13 cellular contexts compared by ENCODE assay signal in genomic region chr2:161355985-161356384, GRCh38. TPM values are rescaled to one million over a fixed set of nuclear protein-coding genes. Genes with fewer than 3 reads are reported as not detected.
A peak's percentile ranks its signal among the peaks of the same experiment; 100 is the strongest.
DNase-seq lines count a peak whose midpoint lies in the region; ATAC-seq and TF ChIP-seq lines count a peak whose summit lies in the region.
"Had no signal": no experiment of that assay in that cellular context is flagged by ENCODE, and none has a peak within 500 bp of the region (broad histone marks: within the 10 kb centered on the region; RNA-seq: fewer than 3 reads in every experiment).

No MANE protein-coding gene starts in this region.

- H3K36me3 ChIP-seq in GM23338 (ENCODE audit: insufficient read depth) = no peaks in the 10 kb centered on the region

- no peaks in the 10 kb centered on the region for H3F3A ChIP-seq in GM23338 (replicated peaks; ENCODE audit: low read depth)

- no peak overlapping the region for H3K27ac Mint-ChIP-seq in GM23338
- H3K27ac Mint-ChIP-seq: B cell; CD4-positive, alpha-beta T cell; H9 had no signal

- no peaks in the 10 kb centered on the region for H3K27me3 ChIP-seq in GM23338 (ENCODE audit: insufficient read depth)

- H3K79me2 ChIP-seq in GM23338 (replicated peaks; ENCODE audit: insufficient read depth) = peaks cover 95% of the 10 kb centered on the region

- no peaks in the 10 kb centered on the region for H3K9me2 ChIP-seq in GM23338 (ENCODE audit: insufficient read depth)

- no peak overlapping the region for H3K27ac ChIP-seq in GM23338 (ENCODE audit: low read depth)
- no peak overlapping the region for H3K27ac ChIP-seq in substantia nigra (ENCODE audit: low read depth, low read length, poor library complexity, severe bottlenecking)

- H4K20me1 ChIP-seq in GM23338 (replicated peaks; ENCODE audit: insufficient read depth) = 0 out of 2 replicates have a peak, but pooled peaks cover 8% of the 10 kb centered on the region

- peaks cover 42% of the 10 kb centered on the region for H3K4me1 Mint-ChIP-seq in GM23338

- ATAC-seq in GM23338 = peak; percentile 40; the same call in 1 of the 3 replicates

- no peak overlapping the region for H3K4me3 Mint-ChIP-seq in GM23338
- H3K4me3 Mint-ChIP-seq: B cell; CD4-positive, alpha-beta T cell; H9 had no signal

- H3K4me2 ChIP-seq in GM23338 = 0 out of 2 replicates have a peak overlapping the region, but pooled peaks have one; percentile 2

- DNase-seq in NCI-H2171 treated with DMSO at 0.1 percent for 48 hours (lab: John Stamatoyannopoulos, UW) (peak; percentile 54), NCI-H2171 (lab: John Stamatoyannopoulos, UW) (no peak), GM23338 (ENCODE audit: low spot score) (no peak), OCI-M1 (lab: John Stamatoyannopoulos, UW) (peak; percentile 15), left kidney (ENCODE audit: low read depth, low spot score) (peak; percentile 20), HT-29 (ENCODE audit: low spot score) (no peak), substantia nigra (lab: John Stamatoyannopoulos, UW) (no peak)
- DNase-seq: C1 segment of cervical spinal cord; CD4-positive, alpha-beta T cell; DMS53; GF-D8; H9 had no signal

- no peak overlapping the region for H2AFZ ChIP-seq in GM23338

- H3K4me3 ChIP-seq in GM23338 = no peak overlapping the region

- H3K36me3 Mint-ChIP-seq in GM23338 (ENCODE audit: low read depth) = peaks cover 22% of the 10 kb centered on the region

- peaks cover 7% of the 10 kb centered on the region for H3K9me3 Mint-ChIP-seq in GM23338
- H3K9me3 Mint-ChIP-seq: CD4-positive, alpha-beta T cell had no signal

- H3K4me1 ChIP-seq in GM23338 (ENCODE audit: insufficient read depth) = peaks cover 21% of the 10 kb centered on the region

- TF ChIP-seq CTCF in GM23338 (conservative IDR thresholded peaks at IDR 0.05; ENCODE audit: low read depth in 2 of 2) = no peak

- no peaks in the 10 kb centered on the region for H3K27me3 Mint-ChIP-seq in GM23338 (ENCODE audit: insufficient read depth, low read depth, poor library complexity)
- H3K27me3 Mint-ChIP-seq: B cell; CD4-positive, alpha-beta T cell had no signal

TF ChIP-seq in GM23338, 12 proteins besides CTCF, POLR2A, EP300 and RAD21:
- TF ChIP-seq NANOG (IDR thresholded peaks at IDR 0.05; ENCODE audit: borderline replicate concordance) (no peak), STAT1 (IDR thresholded peaks at IDR 0.05; ENCODE audit: unreplicated experiment) (no peak), ZNF114 (CRISPR knock-in tag; IDR thresholded peaks at IDR 0.05) (no peak), POLR2AphosphoS5 (IDR thresholded peaks at IDR 0.05; ENCODE audit: low read depth) (no peak), ZNF462 (CRISPR knock-in tag; IDR thresholded peaks at IDR 0.05) (no peak), REST (IDR thresholded peaks at IDR 0.05; ENCODE audit: unreplicated experiment) (no peak), EZH2phosphoT487 (IDR thresholded peaks at IDR 0.05; ENCODE audit: unreplicated experiment) (no peak), CREB1 (CRISPR knock-in tag; IDR thresholded peaks at IDR 0.05; ENCODE audit: low read depth) (no peak), ETS1 (IDR thresholded peaks at IDR 0.05) (no peak), EZH2 (IDR thresholded peaks at IDR 0.05; ENCODE audit: low read depth, unreplicated experiment) (no peak), JUNB (IDR thresholded peaks at IDR 0.05; ENCODE audit: unreplicated experiment) (no peak)
TF ChIP-seq in GM23338: peak in this region for 0.

RNA-seq across cellular contexts. Expression of gene PSMD14, which starts 47.8 kb away (rescaled TPM):
- total RNA-seq in GM23338 (2014; rRNA removed; shearing (Covaris generic)) = 91.6 and 92.2 TPM in 2 replicates
- 112 and 123 TPM in 2 replicates for polyA plus RNA-seq in GM23338 (2016; fragmentation: Nextera tagmentation; extraction: Ambion mirVana)
- 49.5 and 53.8 TPM in 2 replicates for total RNA-seq in HT-29 (2014; rRNA removed; shearing (Covaris generic))

Comparison
In these comparisons a context has a peak if more than half of its experiments do, and no peak if none do; other contexts are left out.
1. DNase-seq: peak in NCI-H2171 treated with DMSO at 0.1 percent for 48 hours (single experiment), OCI-M1 (single experiment) and left kidney (single experiment); none in NCI-H2171 (single experiment), GM23338 (single experiment), HT-29 (single experiment) and substantia nigra (0 of 49).